In the genomic region with DNA sequence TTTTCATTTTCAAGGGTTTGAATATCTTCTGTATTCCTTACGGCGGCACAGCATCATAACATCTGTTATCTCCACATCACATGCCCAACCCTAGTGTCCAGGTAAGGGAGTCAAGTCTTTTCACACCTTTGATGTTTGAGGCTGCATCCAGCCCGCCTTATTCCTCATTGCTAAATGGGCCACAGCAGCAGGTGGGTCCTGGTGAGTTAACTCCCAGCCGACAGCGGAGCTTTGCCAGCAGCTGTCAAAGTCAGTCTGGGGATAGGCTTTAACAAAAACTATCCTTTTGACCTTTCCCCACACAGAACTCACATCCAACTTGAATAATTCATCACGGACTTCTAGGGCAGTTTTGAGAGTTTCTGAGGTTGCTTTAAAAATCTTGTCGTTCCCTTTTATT, we compare ENCODE assay signal across 29 cellular contexts.
"Had no signal": no experiment of that assay in that cellular context is flagged by ENCODE, and none has a peak within 500 bp of the region (broad histone marks: within the 10 kb centered on the region; RNA-seq: fewer than 3 reads in every experiment).

No MANE protein-coding gene starts in this region.

- DNase-seq: activated CD4-positive, alpha-beta memory T cell treated with anti-CD3 and anti-CD28 coated beads for 36 hours; activated CD4-positive, alpha-beta T cell treated with anti-CD3 and anti-CD28 coated beads, Interleukin-2, amount 10 ng/mL, durations not matched to agents 7 days and 5 days; activated CD4-positive, CD25-positive, alpha-beta regulatory T cell; activated CD8-positive, alpha-beta memory T cell treated with anti-CD3 and anti-CD28 coated beads for 24 hours; activated gamma-delta T cell treated with Interleukin-2 at 50 U/mL for 16 hours; activated naive CD4-positive, alpha-beta T cell treated with anti-CD3 and anti-CD28 coated beads, Interleukin-2, amount 10 ng/mL, durations not matched to agents 7 days and 5 days; activated naive CD8-positive, alpha-beta T cell treated with anti-CD3 and anti-CD28 coated beads for 36 hours; activated T-cell treated with anti-CD3 and anti-CD28 coated beads, Interleukin-2, amount 50 U/mL, for 48 hours; cerebellar nuclear complex; KG1; MG63; MV-4-11; NCI-H1105; NCI-H146; NCI-H187 treated with DMSO at 0.1 percent for 48 hours; NCI-H2081 treated with DMSO at 0.1 percent for 48 hours; NCI-H2171 treated with DMSO at 0.1 percent for 48 hours; NCI-H226; NCI-H526; Peyer's patch; Right ventricle myocardium superior; T-cell; T-helper 2 cell; T1000 had no signal

- H3K27ac Mint-ChIP-seq: activated CD4-positive, alpha-beta memory T cell treated with anti-CD3 and anti-CD28 coated beads for 36 hours; activated CD4-positive, alpha-beta T cell treated with anti-CD3 and anti-CD28 coated beads, Interleukin-2, amount 10 ng/mL, durations not matched to agents 7 days and 5 days; activated naive CD4-positive, alpha-beta T cell treated with anti-CD3 and anti-CD28 coated beads, Interleukin-2, amount 10 ng/mL, durations not matched to agents 7 days and 5 days; activated naive CD8-positive, alpha-beta T cell treated with anti-CD3 and anti-CD28 coated beads for 36 hours; activated T-helper 17 cell treated with anti-CD3 and anti-CD28 coated beads, Interleukin-2, amount 50 U/mL, for 72 hours; IgD-negative memory B cell; T-cell had no signal

- H3K4me3 Mint-ChIP-seq: activated CD4-positive, alpha-beta memory T cell treated with anti-CD3 and anti-CD28 coated beads for 36 hours; activated CD4-positive, alpha-beta T cell treated with anti-CD3 and anti-CD28 coated beads, Interleukin-2, amount 10 ng/mL, durations not matched to agents 7 days and 5 days; activated naive CD4-positive, alpha-beta T cell treated with anti-CD3 and anti-CD28 coated beads, Interleukin-2, amount 10 ng/mL, durations not matched to agents 7 days and 5 days; activated naive CD8-positive, alpha-beta T cell treated with anti-CD3 and anti-CD28 coated beads for 36 hours; activated T-helper 17 cell treated with anti-CD3 and anti-CD28 coated beads, Interleukin-2, amount 50 U/mL, for 72 hours; IgD-negative memory B cell; T-cell had no signal

- H3K27ac ChIP-seq: Peyer's patch, RWPE1, SJSA1 had no signal

- H3K9me3 ChIP-seq: MG63, Peyer's patch, SJSA1 had no signal

- H3K4me3 ChIP-seq: MG63, Peyer's patch, SJSA1 had no signal

- H3K36me3 Mint-ChIP-seq: activated CD4-positive, alpha-beta memory T cell treated with anti-CD3 and anti-CD28 coated beads for 36 hours; activated naive CD4-positive, alpha-beta T cell treated with anti-CD3 and anti-CD28 coated beads, Interleukin-2, amount 10 ng/mL, durations not matched to agents 7 days and 5 days; activated naive CD8-positive, alpha-beta T cell treated with anti-CD3 and anti-CD28 coated beads for 36 hours; IgD-negative memory B cell; T-cell had no signal

- ATAC-seq: activated T-helper 17 cell treated with anti-CD3 and anti-CD28 coated beads, Interleukin-2, amount 50 U/mL, for 72 hours; T-cell had no signal

- H3K27me3 ChIP-seq: MG63, Peyer's patch, SJSA1 had no signal

- FAIRE-seq: TTC549 had no signal

- H3K36me3 ChIP-seq: MG63, Peyer's patch, SJSA1 had no signal

- H3K9me3 Mint-ChIP-seq: activated CD4-positive, alpha-beta memory T cell treated with anti-CD3 and anti-CD28 coated beads for 36 hours; activated CD4-positive, alpha-beta T cell treated with anti-CD3 and anti-CD28 coated beads, Interleukin-2, amount 10 ng/mL, durations not matched to agents 7 days and 5 days; activated naive CD4-positive, alpha-beta T cell treated with anti-CD3 and anti-CD28 coated beads, Interleukin-2, amount 10 ng/mL, durations not matched to agents 7 days and 5 days; activated naive CD8-positive, alpha-beta T cell treated with anti-CD3 and anti-CD28 coated beads for 36 hours; IgD-negative memory B cell; T-cell had no signal

- H3K4me1 ChIP-seq: Peyer's patch, SJSA1 had no signal
